Comparison of ENCODE assay signal across 10 cellular contexts in genomic region chr1:94883688-94884087, GRCh38. TPM values are rescaled to one million over a fixed set of nuclear protein-coding genes. Genes with fewer than 3 reads are reported as not detected.
A peak's percentile ranks its signal among the peaks of the same experiment; 100 is the strongest.
DNase-seq lines count a peak whose midpoint lies in the region; ATAC-seq, FAIRE-seq and TF ChIP-seq lines count a peak whose summit lies in the region.
"Had no signal": no experiment of that assay in that cellular context is flagged by ENCODE, and none has a peak within 500 bp of the region (broad histone marks: within the 10 kb centered on the region; RNA-seq: fewer than 3 reads in every experiment).

No MANE protein-coding gene starts in this region.

- FAIRE-seq in urothelium cell line (lab: Jason Lieb, UNC) = no peak

- H3K36me3 Mint-ChIP-seq in T-helper 2 cell treated with Interferon-gamma antibody and Interleukin-4, amounts not matched to agents 5 μg/mL and 100 μg/mL, for 36 hours (ENCODE audit: low read depth) = no peaks in the 10 kb centered on the region

- ATAC-seq in foreskin keratinocyte (peak; percentile 23), HG02870 (IDR thresholded peaks at IDR 0.05; ENCODE audit: unreplicated experiment) (no peak)

- H3K36me3 ChIP-seq in H7 (replicated peaks; ENCODE audit: control insufficient read depth, insufficient read depth, low read length) = no peaks in the 10 kb centered on the region

- peak; percentile 14 for DNase-seq in activated CD4-positive, alpha-beta T cell treated with anti-CD3 and anti-CD28 coated beads for 48 hours
- no peak for DNase-seq in activated CD4-positive, alpha-beta T cell treated with anti-CD3 and anti-CD28 coated beads for 4 hours
- no peak for DNase-seq in T-helper 2 cell treated with Interferon-gamma antibody and Interleukin-4, amounts not matched to agents 5 μg/mL and 100 μg/mL, for 36 hours (ENCODE audit: low spot score)
- DNase-seq in foreskin keratinocyte (no peak), smooth muscle cell of the brain vasculature (ENCODE audit: low read depth, low spot score) (peak; percentile 80), H7 (no peak), urothelium cell line (ENCODE audit: low spot score) (no peak)

- H3K4me3 Mint-ChIP-seq in T-helper 2 cell treated with Interferon-gamma antibody and Interleukin-4, amounts not matched to agents 5 μg/mL and 100 μg/mL, for 36 hours = peak overlapping the region; percentile 58

- H3K27me3 ChIP-seq in foreskin keratinocyte (no peaks in the 10 kb centered on the region), H7 (ENCODE audit: control insufficient read depth, insufficient read depth, low read length) (no peaks in the 10 kb centered on the region)

- TF ChIP-seq CTCF in foreskin keratinocyte (conservative IDR thresholded peaks at IDR 0.05) = no peak

- peaks cover 6% of the 10 kb centered on the region for H3K4me1 Mint-ChIP-seq in T-helper 2 cell treated with Interferon-gamma antibody and Interleukin-4, amounts not matched to agents 5 μg/mL and 100 μg/mL, for 36 hours (ENCODE audit: low read depth)

- peaks cover 2% of the 10 kb centered on the region for H3K27me3 Mint-ChIP-seq in T-helper 2 cell treated with Interferon-gamma antibody and Interleukin-4, amounts not matched to agents 5 μg/mL and 100 μg/mL, for 36 hours (ENCODE audit: low read depth)

- H3K27ac ChIP-seq in foreskin keratinocyte = no peak overlapping the region
- H3K27ac ChIP-seq: C4-2B, parathyroid adenoma had no signal

- H3K4me1 ChIP-seq in foreskin keratinocyte = peaks cover 6% of the 10 kb centered on the region
- H3K4me1 ChIP-seq: parathyroid adenoma had no signal

- H3K9me3 Mint-ChIP-seq in T-helper 2 cell treated with Interferon-gamma antibody and Interleukin-4, amounts not matched to agents 5 μg/mL and 100 μg/mL, for 36 hours = no peaks in the 10 kb centered on the region

- peak overlapping the region; percentile 46 for H3K27ac Mint-ChIP-seq in T-helper 2 cell treated with Interferon-gamma antibody and Interleukin-4, amounts not matched to agents 5 μg/mL and 100 μg/mL, for 36 hours

- no peak overlapping the region for H3K4me3 ChIP-seq in H7 (ENCODE audit: insufficient read depth, low read depth, low read length)

RNA-seq across cellular contexts. Expression of gene CNN3, which starts 43.2 kb away (rescaled TPM):
- total RNA-seq in foreskin keratinocyte = 150 and 177 TPM in 2 replicates
- 83.5 and 103 TPM in 2 replicates for polyA plus RNA-seq in foreskin keratinocyte
- total RNA-seq in H7 (2014; rRNA removed; shearing (Covaris generic)) = 309 and 364 TPM in 2 replicates

Comparison
In these comparisons a context has a peak if more than half of its experiments do, and no peak if none do; other contexts are left out.
1. DNase-seq: peak in activated CD4-positive, alpha-beta T cell treated with anti-CD3 and anti-CD28 coated beads for 48 hours (single experiment) and smooth muscle cell of the brain vasculature (single experiment); none in activated CD4-positive, alpha-beta T cell treated with anti-CD3 and anti-CD28 coated beads for 4 hours (0 of 2), T-helper 2 cell treated with Interferon-gamma antibody and Interleukin-4, amounts not matched to agents 5 μg/mL and 100 μg/mL, for 36 hours (single experiment), foreskin keratinocyte (0 of 2), H7 (single experiment) and urothelium cell line (single experiment).